24 cellular contexts compared by ENCODE assay signal in genomic region chr7:2668401-2668800, GRCh38. TPM values are rescaled to one million over a fixed set of nuclear protein-coding genes. Genes with fewer than 3 reads are reported as not detected.
DNase-seq lines count a peak whose midpoint lies in the region; ATAC-seq and TF ChIP-seq lines count a peak whose summit lies in the region.
"Had no signal": no experiment of that assay in that cellular context is flagged by ENCODE, and none has a peak within 500 bp of the region (broad histone marks: within the 10 kb centered on the region; RNA-seq: fewer than 3 reads in every experiment).

No MANE protein-coding gene starts in this region.

- H3K27ac Mint-ChIP-seq in Calu3 (ENCODE audit: unreplicated experiment): peak overlapping the region; percentile 37
- no peak overlapping the region for H3K27ac Mint-ChIP-seq in activated naive CD8-positive, alpha-beta T cell treated with anti-CD3 and anti-CD28 coated beads, Interleukin-2, amount 50 U/mL, for 24 hours
- H3K27ac Mint-ChIP-seq: activated CD4-positive, alpha-beta memory T cell treated with anti-CD3 and anti-CD28 coated beads, Interleukin-2, amount 10 ng/mL, durations not matched to agents 7 days and 5 days; activated naive CD4-positive, alpha-beta T cell treated with anti-CD3 and anti-CD28 coated beads for 36 hours; activated T-cell treated with anti-CD3 and anti-CD28 coated beads, Interleukin-2, amount 50 U/mL, for 24 hours; stimulated activated naive CD8-positive, alpha-beta T cell treated with anti-CD3 and anti-CD28 coated beads, Interleukin-15, Interleukin-2, amounts not matched to agents 100 ng/mL and 50 ng/mL, for 24 hours; T-helper 2 cell treated with Interferon-gamma antibody and Interleukin-4, amounts not matched to agents 5 μg/mL and 100 μg/mL, for 36 hours had no signal

- no peak overlapping the region for H3K4me3 ChIP-seq in fibroblast of the aortic adventitia (ENCODE audit: low read depth, low read length)
- H3K4me3 ChIP-seq in retinal pigment epithelial cell (ENCODE audit: low read length): no peak overlapping the region
- H3K4me3 ChIP-seq: esophagus squamous epithelium, lower lobe of right lung, SJCRH30, transverse colon had no signal

- peaks cover 33% of the 10 kb centered on the region for H3K4me1 Mint-ChIP-seq in Calu3 (ENCODE audit: low read depth, unreplicated experiment)
- H3K4me1 Mint-ChIP-seq in activated naive CD8-positive, alpha-beta T cell treated with anti-CD3 and anti-CD28 coated beads, Interleukin-2, amount 50 U/mL, for 24 hours: peaks cover 1% of the 10 kb centered on the region

- no peaks in the 10 kb centered on the region for H3K9me3 Mint-ChIP-seq in Calu3 (ENCODE audit: low read depth, unreplicated experiment)
- H3K9me3 Mint-ChIP-seq in activated naive CD8-positive, alpha-beta T cell treated with anti-CD3 and anti-CD28 coated beads, Interleukin-2, amount 50 U/mL, for 24 hours: no peaks in the 10 kb centered on the region
- H3K9me3 Mint-ChIP-seq: activated CD4-positive, alpha-beta memory T cell treated with anti-CD3 and anti-CD28 coated beads, Interleukin-2, amount 10 ng/mL, durations not matched to agents 7 days and 5 days; activated naive CD4-positive, alpha-beta T cell treated with anti-CD3 and anti-CD28 coated beads for 36 hours; activated T-cell treated with anti-CD3 and anti-CD28 coated beads, Interleukin-2, amount 50 U/mL, for 24 hours; stimulated activated naive CD8-positive, alpha-beta T cell treated with anti-CD3 and anti-CD28 coated beads, Interleukin-15, Interleukin-2, amounts not matched to agents 100 ng/mL and 50 ng/mL, for 24 hours; T-helper 2 cell treated with Interferon-gamma antibody and Interleukin-4, amounts not matched to agents 5 μg/mL and 100 μg/mL, for 36 hours had no signal

- intact Hi-C loops in Calu3 (cut with micrococcal nuclease; ENCODE audit: unreplicated experiment): no loop called here

- CTCF ChIA-PET in Calu3 (lab: Charles Lee): interaction anchor here (0.7 to 1.4 kb wide), 5 partner anchors 42 to 261 kb away, joined by 5 to 7 read pairs (median 6); no protein-coding TSS in a partner anchor

- no peak for ATAC-seq in activated naive CD8-positive, alpha-beta T cell treated with anti-CD3 and anti-CD28 coated beads, Interleukin-2, amount 50 U/mL, for 24 hours
- ATAC-seq: lower lobe of right lung, sciatic nerve had no signal

- no peak overlapping the region for H3K4me3 Mint-ChIP-seq in Calu3 (ENCODE audit: low read depth, unreplicated experiment)
- no peak overlapping the region for H3K4me3 Mint-ChIP-seq in activated naive CD8-positive, alpha-beta T cell treated with anti-CD3 and anti-CD28 coated beads, Interleukin-2, amount 50 U/mL, for 24 hours
- H3K4me3 Mint-ChIP-seq: activated CD4-positive, alpha-beta memory T cell treated with anti-CD3 and anti-CD28 coated beads, Interleukin-2, amount 10 ng/mL, durations not matched to agents 7 days and 5 days; activated naive CD4-positive, alpha-beta T cell treated with anti-CD3 and anti-CD28 coated beads for 36 hours; activated T-cell treated with anti-CD3 and anti-CD28 coated beads, Interleukin-2, amount 50 U/mL, for 24 hours; stimulated activated naive CD8-positive, alpha-beta T cell treated with anti-CD3 and anti-CD28 coated beads, Interleukin-15, Interleukin-2, amounts not matched to agents 100 ng/mL and 50 ng/mL, for 24 hours; T-helper 2 cell treated with Interferon-gamma antibody and Interleukin-4, amounts not matched to agents 5 μg/mL and 100 μg/mL, for 36 hours had no signal

- no TSS peak for BruUV-seq in Calu3 (replicated peaks; lab: Mats Ljungman, UMichigan)

- H3K27me3 Mint-ChIP-seq in Calu3 (ENCODE audit: unreplicated experiment): peaks cover 64% of the 10 kb centered on the region
- peaks cover 22% of the 10 kb centered on the region for H3K27me3 Mint-ChIP-seq in activated naive CD8-positive, alpha-beta T cell treated with anti-CD3 and anti-CD28 coated beads, Interleukin-2, amount 50 U/mL, for 24 hours

- peak; percentile 57 for DNase-seq in Calu3
- DNase-seq in M059J (ENCODE audit: low read depth): peak; percentile 64
- peak; percentile 64 for DNase-seq in fibroblast of the aortic adventitia (ENCODE audit: low read depth)
- DNase-seq in retinal pigment epithelial cell (ENCODE audit: low read depth): peak; percentile 72
- DNase-seq in activated naive CD8-positive, alpha-beta T cell treated with anti-CD3 and anti-CD28 coated beads, Interleukin-2, amount 50 U/mL, for 24 hours: no peak
- DNase-seq in NCI-H1048 (lab: John Stamatoyannopoulos, UW): no peak
- no peak for DNase-seq in activated naive CD4-positive, alpha-beta T cell treated with anti-CD3 and anti-CD28 coated beads, Interleukin-2, amount 50 U/mL, for 16 hours
- DNase-seq: activated CD4-positive, alpha-beta memory T cell treated with anti-CD3 and anti-CD28 coated beads, Interleukin-2, amount 10 ng/mL, durations not matched to agents 7 days and 5 days; activated CD4-positive, CD25-positive, alpha-beta regulatory T cell; activated naive CD4-positive, alpha-beta T cell treated with anti-CD3 and anti-CD28 coated beads for 36 hours; activated T-cell treated with anti-CD3 and anti-CD28 coated beads, Interleukin-2, amount 50 U/mL, for 24 hours; C1 segment of cervical spinal cord; DMS153; effector memory CD4-positive, alpha-beta T cell; esophagus squamous epithelium; lower lobe of right lung; NCI-H1436 treated with DMSO at 0.1 percent for 48 hours; NCI-H2171; NCI-H526 treated with DMSO at 0.1 percent for 48 hours; SJCRH30; transverse colon had no signal

- H3K36me3 Mint-ChIP-seq in Calu3 (ENCODE audit: insufficient read depth, unreplicated experiment): peaks cover 55% of the 10 kb centered on the region
- H3K36me3 Mint-ChIP-seq in activated naive CD8-positive, alpha-beta T cell treated with anti-CD3 and anti-CD28 coated beads, Interleukin-2, amount 50 U/mL, for 24 hours (ENCODE audit: low read depth): no peaks in the 10 kb centered on the region

- no peak for TF ChIP-seq CTCF in Calu3 (IDR thresholded peaks at IDR 0.05; ENCODE audit: unreplicated experiment)
- TF ChIP-seq CTCF in fibroblast of the aortic adventitia (IDR thresholded peaks at IDR 0.05; ENCODE audit: insufficient read depth, low read length): no peak
- no peak for TF ChIP-seq CTCF in retinal pigment epithelial cell (conservative IDR thresholded peaks at IDR 0.05; ENCODE audit: low read depth, low read length)

RNA-seq across cellular contexts. Expression of gene AMZ1, which starts 19.6 kb away (rescaled TPM):
- total RNA-seq in Calu3 (2022) (0.12 and 0.44 TPM in 2 replicates), fibroblast of the aortic adventitia (ENCODE audit: low replicate concordance) (0.25 and 0.36 TPM in 2 replicates)
- total RNA-seq in M059J (2014; rRNA removed; shearing (Covaris generic)): 0.57 and 1.2 TPM in 2 replicates

RNA-seq across cellular contexts. Expression of gene TTYH3, which starts 36.6 kb away (rescaled TPM):
- total RNA-seq in Calu3 (2022): 167 and 187 TPM in 2 replicates
- 18.9 and 38.9 TPM in 2 replicates for total RNA-seq in M059J (2014; rRNA removed; shearing (Covaris generic))
- total RNA-seq in fibroblast of the aortic adventitia (ENCODE audit: low replicate concordance): 9.2 and 27.9 TPM in 2 replicates

Comparison
In these comparisons a context has a peak if more than half of its experiments do, and no peak if none do; other contexts are left out.
1. DNase-seq: peak in Calu3 (single experiment), M059J (single experiment), fibroblast of the aortic adventitia (single experiment) and retinal pigment epithelial cell (single experiment); none in activated naive CD8-positive, alpha-beta T cell treated with anti-CD3 and anti-CD28 coated beads, Interleukin-2, amount 50 U/mL, for 24 hours (single experiment), NCI-H1048 (single experiment) and activated naive CD4-positive, alpha-beta T cell treated with anti-CD3 and anti-CD28 coated beads, Interleukin-2, amount 50 U/mL, for 16 hours (single experiment).